Comparison of ENCODE assay signal across 1 cellular context in the genomic region with DNA sequence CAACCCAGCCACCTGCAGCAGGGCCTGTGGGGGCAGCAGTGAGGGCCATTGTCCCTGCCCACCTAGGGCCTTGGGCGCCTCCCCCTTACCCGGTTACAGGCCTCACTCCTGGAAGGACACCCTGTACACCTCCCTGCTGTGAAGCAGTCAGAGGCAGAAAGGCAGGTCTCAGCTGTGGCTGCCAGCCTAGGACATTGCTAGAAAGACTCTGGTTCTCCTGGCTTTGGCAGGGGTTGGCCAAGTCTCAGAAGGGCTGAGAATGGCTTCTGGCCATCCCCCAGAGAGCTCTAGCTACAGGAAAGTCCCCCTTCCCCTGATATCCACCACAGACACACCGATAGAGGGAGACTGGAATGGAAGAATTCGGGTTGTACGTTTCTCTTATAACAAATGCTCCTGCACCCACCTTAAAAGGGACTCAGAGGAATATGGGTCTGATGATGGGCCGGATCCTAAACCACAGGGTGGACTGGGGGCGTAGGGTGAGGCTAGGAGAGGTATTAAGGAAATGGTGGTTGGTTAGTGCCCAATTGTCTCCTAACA.
TF ChIP-seq lines count a peak whose summit lies in the region.

No MANE protein-coding gene starts in this region.

TF ChIP-seq in SK-N-SH treated with all-trans-retinoic acid at 6 μM for 48 hours, 23 proteins besides CTCF, POLR2A, EP300 and RAD21 (continued from another document):
- TF ChIP-seq, protein P1, sequence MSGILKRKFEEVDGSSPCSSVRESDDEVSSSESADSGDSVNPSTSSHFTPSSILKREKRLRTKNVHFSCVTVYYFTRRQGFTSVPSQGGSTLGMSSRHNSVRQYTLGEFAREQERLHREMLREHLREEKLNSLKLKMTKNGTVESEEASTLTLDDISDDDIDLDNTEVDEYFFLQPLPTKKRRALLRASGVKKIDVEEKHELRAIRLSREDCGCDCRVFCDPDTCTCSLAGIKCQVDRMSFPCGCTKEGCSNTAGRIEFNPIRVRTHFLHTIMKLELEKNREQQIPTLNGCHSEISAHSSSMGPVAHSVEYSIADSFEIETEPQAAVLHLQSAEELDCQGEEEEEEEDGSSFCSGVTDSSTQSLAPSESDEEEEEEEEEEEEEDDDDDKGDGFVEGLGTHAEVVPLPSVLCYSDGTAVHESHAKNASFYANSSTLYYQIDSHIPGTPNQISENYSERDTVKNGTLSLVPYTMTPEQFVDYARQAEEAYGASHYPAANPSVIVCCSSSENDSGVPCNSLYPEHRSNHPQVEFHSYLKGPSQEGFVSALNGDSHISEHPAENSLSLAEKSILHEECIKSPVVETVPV (CRISPR knock-in tag; IDR thresholded peaks at IDR 0.05), result no peak
- TF ChIP-seq, protein P2, sequence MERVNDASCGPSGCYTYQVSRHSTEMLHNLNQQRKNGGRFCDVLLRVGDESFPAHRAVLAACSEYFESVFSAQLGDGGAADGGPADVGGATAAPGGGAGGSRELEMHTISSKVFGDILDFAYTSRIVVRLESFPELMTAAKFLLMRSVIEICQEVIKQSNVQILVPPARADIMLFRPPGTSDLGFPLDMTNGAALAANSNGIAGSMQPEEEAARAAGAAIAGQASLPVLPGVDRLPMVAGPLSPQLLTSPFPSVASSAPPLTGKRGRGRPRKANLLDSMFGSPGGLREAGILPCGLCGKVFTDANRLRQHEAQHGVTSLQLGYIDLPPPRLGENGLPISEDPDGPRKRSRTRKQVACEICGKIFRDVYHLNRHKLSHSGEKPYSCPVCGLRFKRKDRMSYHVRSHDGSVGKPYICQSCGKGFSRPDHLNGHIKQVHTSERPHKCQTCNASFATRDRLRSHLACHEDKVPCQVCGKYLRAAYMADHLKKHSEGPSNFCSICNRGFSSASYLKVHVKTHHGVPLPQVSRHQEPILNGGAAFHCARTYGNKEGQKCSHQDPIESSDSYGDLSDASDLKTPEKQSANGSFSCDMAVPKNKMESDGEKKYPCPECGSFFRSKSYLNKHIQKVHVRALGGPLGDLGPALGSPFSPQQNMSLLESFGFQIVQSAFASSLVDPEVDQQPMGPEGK (CRISPR knock-in tag; IDR thresholded peaks at IDR 0.05; ENCODE audit: borderline replicate concordance), result no peak
TF ChIP-seq in SK-N-SH treated with all-trans-retinoic acid at 6 μM for 48 hours: peak in this region for 0.
